ENCODE assay signal across 16 cellular contexts in genomic region chr3:126300001-126300760, GRCh38.
"Had no signal": no experiment of that assay in that cellular context is flagged by ENCODE, and none has a peak within 500 bp of the region (broad histone marks: within the 10 kb centered on the region; RNA-seq: fewer than 3 reads in every experiment).

No MANE protein-coding gene starts in this region.

- H3K4me1 ChIP-seq: gastrocnemius medialis had no signal

- H3K4me3 Mint-ChIP-seq: activated CD8-positive, alpha-beta T cell treated with anti-CD3 and anti-CD28 coated beads for 36 hours; activated naive CD4-positive, alpha-beta T cell treated with anti-CD3 and anti-CD28 coated beads, Interleukin-2, amount 50 U/mL, for 24 hours; activated T-helper 17 cell treated with anti-CD3 and anti-CD28 coated beads, Interleukin-2, amount 50 U/mL, for 72 hours; nephron had no signal

- DNase-seq: activated CD8-positive, alpha-beta T cell treated with anti-CD3 and anti-CD28 coated beads for 36 hours; activated T-cell treated with anti-CD3 and anti-CD28 coated beads for 4 hours; central memory CD4-positive, alpha-beta T cell; cortex of kidney; effector memory CD4-positive, alpha-beta T cell; gastrocnemius medialis; kidney glomerular epithelial cell; mucosa of descending colon; SW 1271; T-helper 9 cell had no signal

- H3K36me3 Mint-ChIP-seq: activated naive CD4-positive, alpha-beta T cell treated with anti-CD3 and anti-CD28 coated beads, Interleukin-2, amount 50 U/mL, for 24 hours had no signal

- H3K4me3 ChIP-seq: gastrocnemius medialis, hepatocyte, mucosa of descending colon, SJSA1, skin epidermis had no signal

- H3K27me3 ChIP-seq: gastrocnemius medialis, hepatocyte, SJSA1 had no signal

- H3K27me3 Mint-ChIP-seq: activated naive CD4-positive, alpha-beta T cell treated with anti-CD3 and anti-CD28 coated beads, Interleukin-2, amount 50 U/mL, for 24 hours; activated T-helper 17 cell treated with anti-CD3 and anti-CD28 coated beads, Interleukin-2, amount 50 U/mL, for 72 hours had no signal

- H3K27ac Mint-ChIP-seq: activated CD8-positive, alpha-beta T cell treated with anti-CD3 and anti-CD28 coated beads for 36 hours; activated naive CD4-positive, alpha-beta T cell treated with anti-CD3 and anti-CD28 coated beads, Interleukin-2, amount 50 U/mL, for 24 hours; activated T-helper 17 cell treated with anti-CD3 and anti-CD28 coated beads, Interleukin-2, amount 50 U/mL, for 72 hours; nephron had no signal

- ATAC-seq: activated CD8-positive, alpha-beta T cell treated with anti-CD3 and anti-CD28 coated beads for 36 hours; activated T-helper 17 cell treated with anti-CD3 and anti-CD28 coated beads, Interleukin-2, amount 50 U/mL, for 72 hours; mucosa of descending colon had no signal

- H3K4me1 Mint-ChIP-seq: activated naive CD4-positive, alpha-beta T cell treated with anti-CD3 and anti-CD28 coated beads, Interleukin-2, amount 50 U/mL, for 24 hours; activated T-helper 17 cell treated with anti-CD3 and anti-CD28 coated beads, Interleukin-2, amount 50 U/mL, for 72 hours; nephron had no signal

- H3K36me3 ChIP-seq: gastrocnemius medialis, SJSA1 had no signal

- H3K27ac ChIP-seq: gastrocnemius medialis, hepatocyte, SJSA1, skin epidermis had no signal

- H3K9me3 ChIP-seq: gastrocnemius medialis had no signal
